9 cellular contexts compared by ENCODE assay signal in the genomic region with DNA sequence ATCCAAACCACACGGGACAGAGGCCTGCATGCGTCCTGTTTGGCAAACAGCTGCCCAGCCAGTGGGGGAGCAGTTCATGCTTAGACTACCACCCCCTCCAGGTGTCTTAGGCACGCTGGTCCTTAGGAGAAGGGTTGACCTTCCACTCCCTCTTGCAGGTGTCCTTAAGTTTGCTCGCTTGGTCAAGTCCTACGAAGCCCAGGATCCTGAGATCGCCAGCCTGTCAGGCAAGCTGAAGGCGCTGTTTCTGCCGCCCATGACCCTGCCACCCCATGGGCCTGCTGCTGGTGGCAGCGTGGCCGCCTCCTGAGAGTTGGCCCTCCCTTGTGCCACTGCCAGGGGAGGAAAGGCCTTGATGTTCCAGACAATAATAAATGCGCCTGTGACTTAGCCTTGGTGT. TPM values are rescaled to one million over a fixed set of nuclear protein-coding genes. Genes with fewer than 3 reads are reported as not detected.
DNase-seq lines count a peak whose midpoint lies in the region; ATAC-seq and TF ChIP-seq lines count a peak whose summit lies in the region.
"Had no signal": no experiment of that assay in that cellular context is flagged by ENCODE, and none has a peak within 500 bp of the region (broad histone marks: within the 10 kb centered on the region; RNA-seq: fewer than 3 reads in every experiment).

No MANE protein-coding gene starts in this region.

- peaks cover 0 to 9% (median 0%) of the 10 kb centered on the region in 5 donors for H3K36me3 Mint-ChIP-seq in naive thymus-derived CD4-positive, alpha-beta T cell

- no peak overlapping the region for H4K5ac ChIP-seq in IMR-90 (ENCODE audit: low read depth, low read length)

- peaks cover 8 to 22% of the 10 kb centered on the region in 2 experiments for H3K79me1 ChIP-seq in IMR-90 (ENCODE audit: low read depth in 1 of 2, low read length in 2 of 2)

- H4K20me1 ChIP-seq in IMR-90 (ENCODE audit: insufficient read depth, low read length) (no peaks in the 10 kb centered on the region; the same call in 1 of the 2 replicates), mammary epithelial cell (ENCODE audit: insufficient read depth, low read length) (no peaks in the 10 kb centered on the region)

- peaks cover 0 to 7% (median 0%) of the 10 kb centered on the region in 11 donors for H3K9me3 Mint-ChIP-seq in naive thymus-derived CD4-positive, alpha-beta T cell

- H3K4me2 ChIP-seq in IMR-90 (ENCODE audit: low read depth, low read length) = no peak overlapping the region
- peak overlapping the region; percentile 78 for H3K4me2 ChIP-seq in mammary epithelial cell (ENCODE audit: insufficient read depth, low read depth, low read length)

- H3K56ac ChIP-seq in IMR-90 (ENCODE audit: extremely low read depth, insufficient read depth, low read length) = no peak overlapping the region

- H3K4me3 ChIP-seq in IMR-90 (ENCODE audit: insufficient read depth, low read depth, low read length) = no peak overlapping the region
- peak overlapping the region; percentile 14 to 45 (median 30) for H3K4me3 ChIP-seq in mammary epithelial cell (replicated peaks in 1 of 3; ENCODE audit: insufficient read depth in 1 of 3, low read depth in 2 of 3, low read length in 3 of 3)
- H3K4me3 ChIP-seq in naive thymus-derived CD4-positive, alpha-beta T cell (ENCODE audit: low read length) = peak overlapping the region; percentile 94

- H3K23ac ChIP-seq in IMR-90 (ENCODE audit: low read depth, low read length) = no peak overlapping the region

- H3K9me3 ChIP-seq in IMR-90 (ENCODE audit: control insufficient read depth, insufficient read depth, low read length) (no peaks in the 10 kb centered on the region), mammary epithelial cell (replicated peaks; ENCODE audit: insufficient read depth, low read length) (no peaks in the 10 kb centered on the region)
- no peaks in the 10 kb centered on the region for H3K9me3 ChIP-seq in naive thymus-derived CD4-positive, alpha-beta T cell (ENCODE audit: control insufficient read depth in 2 of 3, low read length in 3 of 3)
- H3K9me3 ChIP-seq: heart left ventricle had no signal

- no peak for TF ChIP-seq POLR2A in IMR-90 (IDR thresholded peaks at IDR 0.05; ENCODE audit: low read depth, low read length)

- TF ChIP-seq RAD21 in IMR-90 (IDR thresholded peaks at IDR 0.05; ENCODE audit: low read length) = no peak

- peak overlapping the region; percentile 44; the same call in 1 of the 2 replicates for H2AK5ac ChIP-seq in IMR-90 (ENCODE audit: low read depth, low read length)

- H3K36me3 ChIP-seq in IMR-90 (ENCODE audit: control insufficient read depth, insufficient read depth, low read length) (peaks cover 22% of the 10 kb centered on the region), mammary epithelial cell (ENCODE audit: insufficient read depth, low read length) (peaks cover 1% of the 10 kb centered on the region)
- H3K36me3 ChIP-seq in naive thymus-derived CD4-positive, alpha-beta T cell (ENCODE audit: control insufficient read depth in 2 of 3, insufficient read depth in 3 of 3, low read length in 3 of 3) = peaks cover 0 to 8% (median 0%) of the 10 kb centered on the region in 3 experiments

- no peak overlapping the region for H3K18ac ChIP-seq in IMR-90 (ENCODE audit: low read depth, low read length)

- no peaks in the 10 kb centered on the region for H3K27me3 Mint-ChIP-seq in naive thymus-derived CD4-positive, alpha-beta T cell

- peak overlapping the region in 1 of 2 experiments; percentile 61; a peak in 2 of 4 replicates for H4K8ac ChIP-seq in IMR-90 (ENCODE audit: low read depth in 2 of 2, low read length in 2 of 2)

- BruUV-seq in IMR-90 (replicated peaks; lab: Mats Ljungman, UMichigan) (no TSS peak), mammary epithelial cell (replicated peaks; lab: Mats Ljungman, UMichigan) (no TSS peak)

- H2BK20ac ChIP-seq in IMR-90 (ENCODE audit: low read depth, low read length) = no peak overlapping the region

- H3K4me1 ChIP-seq in IMR-90 (ENCODE audit: control insufficient read depth, insufficient read depth, low read length) (peaks cover 5% of the 10 kb centered on the region; the same call in 1 of the 2 replicates), mammary epithelial cell (ENCODE audit: insufficient read depth, low read length) (peaks cover 29% of the 10 kb centered on the region)
- peaks cover 64 to 66% of the 10 kb centered on the region in 2 donors for H3K4me1 ChIP-seq in naive thymus-derived CD4-positive, alpha-beta T cell (ENCODE audit: control insufficient read depth in 2 of 2, insufficient read depth in 2 of 2, low read length in 2 of 2)

- 0 out of 2 replicates have a peak, but pooled peaks cover 2% of the 10 kb centered on the region for H3K9me1 ChIP-seq in IMR-90 (ENCODE audit: insufficient read depth, low read length)

- H2AFZ ChIP-seq in IMR-90 (replicated peaks; ENCODE audit: low read length, poor library complexity) (no peak overlapping the region), mammary epithelial cell (ENCODE audit: low read depth, low read length) (peak overlapping the region; percentile 45)

- intact Hi-C loops in IMR-90 (cut with micrococcal nuclease) (no loop called here), mammary epithelial cell (cut with micrococcal nuclease) (no loop called here)
- intact Hi-C loops in naive thymus-derived CD4-positive, alpha-beta T cell (cut with micrococcal nuclease) = no loop called here

- ATAC-seq in IMR-90 (ENCODE audit: low read depth) = no peak
- ATAC-seq in naive thymus-derived CD4-positive, alpha-beta T cell = no peak
- ATAC-seq in HG03175 (IDR thresholded peaks at IDR 0.05; ENCODE audit: unreplicated experiment) = no peak

- POLR2A ChIA-PET in IMR-90 (lab: Charles Lee; ENCODE audit: unreplicated experiment) = interaction anchor here (0.7 kb wide), 1 partner anchor 54 kb away, joined by 5 read pairs; no protein-coding TSS in a partner anchor
- POLR2A ChIA-PET in naive thymus-derived CD4-positive, alpha-beta T cell (lab: Charles Lee) = interaction anchor here (0.6 to 21.6 kb wide), 15 partner anchors 15 to 224 kb away, joined by 3 to 1270 read pairs (median 19); a partner anchor contains a TSS

- H3K27me3 ChIP-seq in IMR-90 (ENCODE audit: control insufficient read depth, insufficient read depth, low read length) (no peaks in the 10 kb centered on the region), mammary epithelial cell (ENCODE audit: insufficient read depth, low read length) (no peaks in the 10 kb centered on the region)
- H3K27me3 ChIP-seq in naive thymus-derived CD4-positive, alpha-beta T cell (ENCODE audit: control insufficient read depth in 2 of 2, insufficient read depth in 2 of 2, low read length in 2 of 2) = no peaks in the 10 kb centered on the region
- H3K27me3 ChIP-seq: heart left ventricle had no signal

- H2AK9ac ChIP-seq in IMR-90 (replicated peaks; ENCODE audit: low read depth, low read length, poor library complexity) = peak overlapping the region; percentile 11

- H3K27ac ChIP-seq in C4-2B = peak overlapping the region; percentile 96
- no peak overlapping the region for H3K27ac ChIP-seq in IMR-90 (ENCODE audit: insufficient read depth, low read length)
- peak overlapping the region; percentile 27 for H3K27ac ChIP-seq in mammary epithelial cell (ENCODE audit: insufficient read depth, low read depth, low read length)
- peak overlapping the region; percentile 95 for H3K27ac ChIP-seq in naive thymus-derived CD4-positive, alpha-beta T cell (ENCODE audit: low read depth, low read length)

- H3K79me2 ChIP-seq in mammary epithelial cell (ENCODE audit: insufficient read depth, low read length) = peaks cover 11% of the 10 kb centered on the region

- WGBS in IMR-90 (ENCODE audit: extremely low coverage in 2 of 2, insufficient read length in 1 of 2), 2 experiments = 92% methylated on average over 9 of the region's 11 CpGs; no CpG with 5 or more reads in 1 of the 2 experiments
- WGBS in mammary epithelial cell (ENCODE audit: low coverage, missing lambda C conversion rate) = 63% methylated on average over 7 of the region's 11 CpGs

- no peak overlapping the region for H4K91ac ChIP-seq in IMR-90 (ENCODE audit: insufficient read depth, low read depth, low read length)

- in situ Hi-C loops in IMR-90 (cut with MboI; ENCODE audit: low sequenced_read_pairs) (loop anchor here (10.0 kb wide), 1 partner anchor 169 kb away; no protein-coding TSS in a partner anchor), mammary epithelial cell (cut with MboI; ENCODE audit: low sequenced_read_pairs in 2 of 2) (loop anchor here in 1 of 2 donors (10.0 kb wide), 1 partner anchor 149 kb away; a partner anchor contains a TSS)

- H3K27ac Mint-ChIP-seq in naive thymus-derived CD4-positive, alpha-beta T cell = peak overlapping the region; percentile 95 to 100 (median 98)

- H2BK120ac ChIP-seq in IMR-90 (ENCODE audit: low read depth, low read length) = no peak overlapping the region

- DNase-seq in IMR-90 (no peak), mammary epithelial cell (no peak), A172 (ENCODE audit: low spot score) (no peak), NCI-H2029 treated with DMSO at 0.1 percent for 48 hours (lab: John Stamatoyannopoulos, UW) (no peak)
- no peak for DNase-seq in naive thymus-derived CD4-positive, alpha-beta T cell
- no peak for DNase-seq in stimulated activated CD4-positive, alpha-beta T cell treated with anti-CD3 and anti-CD28 coated beads, Interleukin-2, amount 100 ng/mL, for 24 hours

- no peak overlapping the region for H2BK5ac ChIP-seq in IMR-90 (ENCODE audit: low read depth, low read length, poor library complexity, severe bottlenecking)

- H3K14ac ChIP-seq in IMR-90 (replicated peaks; ENCODE audit: low read depth, low read length) = no peak overlapping the region

- TF ChIP-seq CTCF in C4-2B (conservative IDR thresholded peaks at IDR 0.05) (no peak), IMR-90 (conservative IDR thresholded peaks at IDR 0.05; ENCODE audit: low read depth, low read length) (no peak), mammary epithelial cell (conservative IDR thresholded peaks at IDR 0.05 in 1 of 2, IDR thresholded peaks at IDR 0.05 in 1 of 2; ENCODE audit: extremely low read depth in 1 of 2, insufficient read depth in 1 of 2, low read depth in 1 of 2, low read length in 2 of 2) (no peak)

- H3K4ac ChIP-seq in IMR-90 (ENCODE audit: low read depth, low read length) = peak overlapping the region; percentile 60

- H3K4me1 Mint-ChIP-seq in naive thymus-derived CD4-positive, alpha-beta T cell = peaks cover 44 to 82% (median 67%) of the 10 kb centered on the region in 7 donors

- CTCF ChIA-PET in IMR-90 (lab: Yijun Ruan, JAX) (interaction anchor here (1.4 kb wide), 1 partner anchor 147 kb away, joined by 3 read pairs; no protein-coding TSS in a partner anchor), mammary epithelial cell (lab: Charles Lee; ENCODE audit: low non-redundant PET) (interaction anchor here (0.5 to 1.1 kb wide), 4 partner anchors 17 to 72 kb away, joined by 3 to 5 read pairs (median 4); a partner anchor contains a TSS)
- CTCF ChIA-PET in naive thymus-derived CD4-positive, alpha-beta T cell (lab: Charles Lee) = interaction anchor here (1.0 to 11.7 kb wide), 14 partner anchors 8 to 165 kb away, joined by 3 to 460 read pairs (median 6); a partner anchor contains a TSS

- peak overlapping the region; percentile 88 to 100 (median 96) for H3K4me3 Mint-ChIP-seq in naive thymus-derived CD4-positive, alpha-beta T cell

- H3K9ac ChIP-seq in IMR-90 (ENCODE audit: low read depth, low read length) (no peak overlapping the region), mammary epithelial cell (ENCODE audit: insufficient read depth, low read length) (peak overlapping the region; percentile 18)

- dilution Hi-C loops in IMR-90 (cut with HindIII; ENCODE audit: low sequenced_read_pairs, unreplicated experiment) (no loop called here), mammary epithelial cell (cut with HindIII; ENCODE audit: low sequenced_read_pairs) (no loop called here)

- no peak overlapping the region for H2BK15ac ChIP-seq in IMR-90 (ENCODE audit: low read depth, low read length)

RNA-seq across cellular contexts. Expression of a gene that starts 1.8 kb away (rescaled TPM):
- total RNA-seq in IMR-90 (2012; rRNA removed) = 197 and 238 TPM in 2 replicates
- 530 and 703 TPM in 2 replicates for polyA plus RNA-seq in IMR-90 (2012; rRNA removed)
- 1,066 and 1,272 TPM in 2 replicates for polyA plus RNA-seq in IMR-90 (2012; cell fraction: cytosol; rRNA removed)
- 218 and 334 TPM in 2 replicates for polyA plus RNA-seq in IMR-90 (2012; cell fraction: nucleus; rRNA removed; ENCODE audit: low replicate concordance)
- 10 to 100 TPM; 31.3 to 61.3 TPM for total RNA-seq in mammary epithelial cell
- 128 TPM for polyA plus RNA-seq in mammary epithelial cell
- polyA minus RNA-seq in mammary epithelial cell = 27.8 TPM
- total RNA-seq in naive thymus-derived CD4-positive, alpha-beta T cell = 100 to 1,000 TPM; 148 to 592 (median 362) TPM
- 100 to 1,000 TPM; 394 to 401 TPM for polyA plus RNA-seq in naive thymus-derived CD4-positive, alpha-beta T cell
- 1.8 TPM in 1 of 2 replicates, not detected in the other for total RNA-seq in A172 (2014; rRNA removed; shearing (Covaris generic))

RNA-seq across cellular contexts. Expression of a gene that starts 2.0 kb away (rescaled TPM):
- total RNA-seq in IMR-90 (2012; rRNA removed) (not detected in 2 replicates), mammary epithelial cell (not detected)
- polyA plus RNA-seq in IMR-90 (2012; rRNA removed) (not detected in 2 replicates), mammary epithelial cell (not detected)
- not detected in 2 replicates for polyA plus RNA-seq in IMR-90 (2012; cell fraction: cytosol; rRNA removed)
- not detected in 2 replicates for polyA plus RNA-seq in IMR-90 (2012; cell fraction: nucleus; rRNA removed; ENCODE audit: low replicate concordance)
- polyA minus RNA-seq in mammary epithelial cell = not detected
- not detected for total RNA-seq in naive thymus-derived CD4-positive, alpha-beta T cell
- polyA plus RNA-seq in naive thymus-derived CD4-positive, alpha-beta T cell = not detected
- not detected in 2 replicates for total RNA-seq in A172 (2014; rRNA removed; shearing (Covaris generic))
- total RNA-seq: heart left ventricle had no signal
- polyA plus RNA-seq: heart left ventricle had no signal

RNA-seq across cellular contexts. Expression of a gene that starts 5.5 kb away (rescaled TPM):
- total RNA-seq in IMR-90 (2012; rRNA removed) = under 0.01 TPM in 1 of 2 replicates, not detected in the other
- 0.14 TPM in 1 of 2 replicates, not detected in the other for polyA plus RNA-seq in IMR-90 (2012; rRNA removed)
- polyA plus RNA-seq in IMR-90 (2012; cell fraction: cytosol; rRNA removed) = 0.08 TPM in 1 of 2 replicates, not detected in the other
- 0.66 and 0.67 TPM in 2 replicates for polyA plus RNA-seq in IMR-90 (2012; cell fraction: nucleus; rRNA removed; ENCODE audit: low replicate concordance)
- 10 to 100 TPM; 13.0 to 27.0 TPM for total RNA-seq in mammary epithelial cell
- polyA plus RNA-seq in mammary epithelial cell = 16.4 TPM
- 8.0 TPM for polyA minus RNA-seq in mammary epithelial cell
- 100 to 1,000 TPM; 141 to 390 (median 242) TPM for total RNA-seq in naive thymus-derived CD4-positive, alpha-beta T cell
- polyA plus RNA-seq in naive thymus-derived CD4-positive, alpha-beta T cell = 100 to 1,000 TPM; 210 to 387 TPM
- total RNA-seq in A172 (2014; rRNA removed; shearing (Covaris generic)) = 0.31 and 0.48 TPM in 2 replicates

RNA-seq across cellular contexts. Expression of a gene that starts 17.9 kb away (rescaled TPM):
- total RNA-seq in IMR-90 (2012; rRNA removed) (2.5 and 3.4 TPM in 2 replicates), mammary epithelial cell (10 to 100 TPM; 12.2 to 73.5 TPM)
- polyA plus RNA-seq in IMR-90 (2012; rRNA removed) (58.7 and 59.8 TPM in 2 replicates), mammary epithelial cell (10.4 TPM)
- 40.9 and 41.7 TPM in 2 replicates for polyA plus RNA-seq in IMR-90 (2012; cell fraction: cytosol; rRNA removed)
- 106 and 200 TPM in 2 replicates for polyA plus RNA-seq in IMR-90 (2012; cell fraction: nucleus; rRNA removed; ENCODE audit: low replicate concordance)
- polyA minus RNA-seq in mammary epithelial cell = 56.5 TPM
- total RNA-seq in naive thymus-derived CD4-positive, alpha-beta T cell = 10 to 100 TPM; 29.5 to 42.2 (median 34.4) TPM
- 1 to 10 TPM in 1 of 2 donors, under 1 TPM in 1; 0.95 to 2.0 TPM for polyA plus RNA-seq in naive thymus-derived CD4-positive, alpha-beta T cell
- 3.1 and 6.6 TPM in 2 replicates for total RNA-seq in A172 (2014; rRNA removed; shearing (Covaris generic))

RNA-seq across cellular contexts. Expression of a gene that starts 24.9 kb away (rescaled TPM):
- 219 and 240 TPM in 2 replicates for total RNA-seq in IMR-90 (2012; rRNA removed)
- 286 and 298 TPM in 2 replicates for polyA plus RNA-seq in IMR-90 (2012; rRNA removed)
- polyA plus RNA-seq in IMR-90 (2012; cell fraction: cytosol; rRNA removed) = 237 and 296 TPM in 2 replicates
- polyA plus RNA-seq in IMR-90 (2012; cell fraction: nucleus; rRNA removed; ENCODE audit: low replicate concordance) = 247 and 256 TPM in 2 replicates
- 100 to 1,000 TPM; 149 to 168 TPM for total RNA-seq in mammary epithelial cell
- 319 TPM for polyA plus RNA-seq in mammary epithelial cell
- polyA minus RNA-seq in mammary epithelial cell = 137 TPM
- total RNA-seq in naive thymus-derived CD4-positive, alpha-beta T cell = 100 to 1,000 TPM; 132 to 209 (median 146) TPM
- polyA plus RNA-seq in naive thymus-derived CD4-positive, alpha-beta T cell = 100 to 1,000 TPM; 113 to 121 TPM
- total RNA-seq in A172 (2014; rRNA removed; shearing (Covaris generic)) = 172 and 183 TPM in 2 replicates

Comparison
In these comparisons a context has a peak if more than half of its experiments do, and no peak if none do; other contexts are left out.
1. RNA of a gene that starts 1.8 kb away (total RNA-seq): 148 to 592 TPM in naive thymus-derived CD4-positive, alpha-beta T cell, 197 to 238 TPM in IMR-90 and 31.3 to 61.3 TPM in mammary epithelial cell; 1.8 TPM in A172; every median in the first group is over 10 times any median in the second.